ENCODE assay signal across 31 cellular contexts in the genomic region with DNA sequence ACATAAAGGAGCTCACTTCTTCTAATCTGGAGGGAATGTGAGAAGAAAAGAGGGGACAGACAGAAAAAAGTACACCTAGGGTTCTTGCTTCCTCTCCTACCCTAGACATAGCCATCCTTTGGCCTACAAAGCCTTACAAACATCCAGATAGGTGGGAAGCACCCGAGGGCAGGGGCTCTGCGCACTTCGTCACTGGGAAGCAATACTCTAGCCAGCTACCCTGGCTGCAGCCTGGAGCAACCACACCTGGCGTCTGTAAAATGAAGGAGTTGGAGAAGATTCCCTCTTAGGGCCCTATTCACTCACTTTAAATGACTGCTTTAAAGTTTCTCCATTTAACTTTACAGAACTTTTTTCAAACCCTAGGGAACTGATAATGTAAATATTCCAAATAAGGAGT.
"Had no signal": no experiment of that assay in that cellular context is flagged by ENCODE, and none has a peak within 500 bp of the region (broad histone marks: within the 10 kb centered on the region; RNA-seq: fewer than 3 reads in every experiment).

No MANE protein-coding gene starts in this region.

- H3K27ac Mint-ChIP-seq: natural killer cell treated with Interleukin-12 subunit alpha and Interleukin-12 subunit beta and Interleukin-15 and Interleukin-18, amount 100 ng/mL, for 72 hours; progenitor cell of endocrine pancreas; stimulated activated memory B cell treated with anti-CD40 and anti-IgM and Interleukin-4, amounts not matched to agents 10 μg/mL and 1 μg/mL and 100 μg/mL, for 72 hours had no signal

- H3K36me3 ChIP-seq: ovary, right lobe of liver, sigmoid colon, spleen, suprapubic skin, tibial artery, transverse colon, upper lobe of left lung, vagina had no signal

- ATAC-seq: naive thymus-derived CD8-positive, alpha-beta T cell; natural killer cell treated with Interleukin-12 subunit alpha and Interleukin-12 subunit beta and Interleukin-15 and Interleukin-18, amount 100 ng/mL, for 72 hours; psoas muscle; right cardiac atrium; right lobe of liver; stimulated activated memory B cell treated with anti-CD40 and anti-IgM and Interleukin-4, amounts not matched to agents 10 μg/mL and 1 μg/mL and 100 μg/mL, for 72 hours; stimulated activated naive CD8-positive, alpha-beta T cell treated with anti-CD3 and anti-CD28 coated beads, Interleukin-15, amount 100 ng/mL, for 72 hours; stimulated activated naive CD8-positive, alpha-beta T cell treated with anti-CD3 and anti-CD28 coated beads, Interleukin-15, Interleukin-2, amounts not matched to agents 100 U/mL and 50 U/mL, for 24 hours had no signal

- DNase-seq: naive thymus-derived CD8-positive, alpha-beta T cell; nephron progenitor cell; occipital lobe; ovary; psoas muscle; right cardiac atrium; right lobe of liver; sigmoid colon; small intestine; spleen; stimulated activated CD4-positive, alpha-beta T cell treated with anti-CD3 and anti-CD28 coated beads, Interleukin-12 subunit alpha, Interleukin-12 subunit beta, amount 100 ng/mL, for 4 hours; stimulated activated CD4-positive, alpha-beta T cell treated with anti-CD3 and anti-CD28 coated beads, Interleukin-1b, Interleukin-23, amount 100 ng/mL, for 48 hours; stimulated activated CD4-positive, alpha-beta T cell treated with anti-CD3 and anti-CD28 coated beads, Interleukin-4, amount 100 ng/mL, for 1 hour; stimulated activated CD4-positive, alpha-beta T cell treated with anti-CD3 and anti-CD28 coated beads, Interleukin-4, amount 100 ng/mL, for 4 hours; stimulated activated CD8-positive, alpha-beta memory T cell treated with anti-CD3 and anti-CD28 coated beads, Interleukin-4, amount 100 ng/mL, for 48 hours; stimulated activated naive CD4-positive, alpha-beta T cell; stimulated activated naive CD8-positive, alpha-beta T cell treated with anti-CD3 and anti-CD28 coated beads, Interleukin-15, amount 100 ng/mL, for 72 hours; stimulated activated naive CD8-positive, alpha-beta T cell treated with anti-CD3 and anti-CD28 coated beads, Interleukin-15, Interleukin-2, amounts not matched to agents 100 U/mL and 50 U/mL, for 24 hours; substantia nigra; testis; tibial artery; transverse colon; upper lobe of left lung had no signal

- FAIRE-seq: small intestine, urothelium cell line had no signal

- H3K9me3 Mint-ChIP-seq: naive thymus-derived CD8-positive, alpha-beta T cell; natural killer cell treated with Interleukin-12 subunit alpha and Interleukin-12 subunit beta and Interleukin-15 and Interleukin-18, amount 100 ng/mL, for 72 hours; nephron progenitor cell; neural crest cell; stimulated activated naive CD8-positive, alpha-beta T cell treated with anti-CD3 and anti-CD28 coated beads, Interleukin-15, amount 100 ng/mL, for 72 hours had no signal

- H3K4me1 ChIP-seq: parathyroid adenoma, psoas muscle, testis, transverse colon, vagina had no signal

- H2AFZ ChIP-seq: parathyroid adenoma had no signal

- H3K9me3 ChIP-seq: ovary, psoas muscle, right lobe of liver, sigmoid colon, spleen, suprapubic skin, testis, tibial artery, transverse colon, upper lobe of left lung, vagina had no signal

- H3K4me1 Mint-ChIP-seq: nephron progenitor cell; neural crest cell; stimulated activated memory B cell treated with anti-CD40 and anti-IgM and Interleukin-4, amounts not matched to agents 10 μg/mL and 1 μg/mL and 100 μg/mL, for 72 hours; stimulated activated naive CD8-positive, alpha-beta T cell treated with anti-CD3 and anti-CD28 coated beads, Interleukin-15, amount 100 ng/mL, for 72 hours had no signal

- H3K4me3 ChIP-seq: ovary, psoas muscle, right lobe of liver, sigmoid colon, spleen, suprapubic skin, testis, tibial artery, transverse colon, upper lobe of left lung, vagina had no signal

- H3K79me2 ChIP-seq: parathyroid adenoma had no signal

- H3K27ac ChIP-seq: ovary, parathyroid adenoma, psoas muscle, right lobe of liver, sigmoid colon, spleen, suprapubic skin, testis, tibial artery, transverse colon, upper lobe of left lung, vagina had no signal

- H3K27me3 Mint-ChIP-seq: natural killer cell treated with Interleukin-12 subunit alpha and Interleukin-12 subunit beta and Interleukin-15 and Interleukin-18, amount 100 ng/mL, for 72 hours; progenitor cell of endocrine pancreas; stimulated activated naive CD8-positive, alpha-beta T cell treated with anti-CD3 and anti-CD28 coated beads, Interleukin-15, amount 100 ng/mL, for 72 hours had no signal

- H3K4me3 Mint-ChIP-seq: naive thymus-derived CD8-positive, alpha-beta T cell; natural killer cell treated with Interleukin-12 subunit alpha and Interleukin-12 subunit beta and Interleukin-15 and Interleukin-18, amount 100 ng/mL, for 72 hours; nephron progenitor cell; neural crest cell; stimulated activated memory B cell treated with anti-CD40 and anti-IgM and Interleukin-4, amounts not matched to agents 10 μg/mL and 1 μg/mL and 100 μg/mL, for 72 hours; stimulated activated naive CD8-positive, alpha-beta T cell treated with anti-CD3 and anti-CD28 coated beads, Interleukin-15, amount 100 ng/mL, for 72 hours had no signal

- H3K27me3 ChIP-seq: ovary, right lobe of liver, sigmoid colon, spleen, suprapubic skin, testis, tibial artery, transverse colon, upper lobe of left lung, vagina had no signal

- H3K9ac ChIP-seq: parathyroid adenoma had no signal

- H3K36me3 Mint-ChIP-seq: naive thymus-derived CD8-positive, alpha-beta T cell; natural killer cell treated with Interleukin-12 subunit alpha and Interleukin-12 subunit beta and Interleukin-15 and Interleukin-18, amount 100 ng/mL, for 72 hours; stimulated activated memory B cell treated with anti-CD40 and anti-IgM and Interleukin-4, amounts not matched to agents 10 μg/mL and 1 μg/mL and 100 μg/mL, for 72 hours had no signal
